In genomic region chr7:149881328-149882263, GRCh38 we compare ENCODE assay signal across 17 cellular contexts. TPM values are rescaled to one million over a fixed set of nuclear protein-coding genes. Genes with fewer than 3 reads are reported as not detected.
DNase-seq lines count a peak whose midpoint lies in the region; ATAC-seq, FAIRE-seq and TF ChIP-seq lines count a peak whose summit lies in the region.
"Had no signal": no experiment of that assay in that cellular context is flagged by ENCODE, and none has a peak within 500 bp of the region (broad histone marks: within the 10 kb centered on the region; RNA-seq: fewer than 3 reads in every experiment).

No MANE protein-coding gene starts in this region.

- no peaks in the 10 kb centered on the region for H3K36me3 ChIP-seq in hepatocyte (replicated peaks; ENCODE audit: insufficient read depth, low read depth)
- H3K36me3 ChIP-seq: transverse colon had no signal

- no peak overlapping the region for H3K4me3 ChIP-seq in hepatocyte
- H3K4me3 ChIP-seq: coronary artery, transverse colon had no signal

- TF ChIP-seq CTCF in hepatocyte (IDR thresholded peaks at IDR 0.05; ENCODE audit: poor library complexity) = no peak
- TF ChIP-seq CTCF in progenitor cell of endocrine pancreas (IDR thresholded peaks at IDR 0.05; ENCODE audit: unreplicated experiment) = no peak

- no peaks in the 10 kb centered on the region for H4K20me1 ChIP-seq in hepatocyte (ENCODE audit: insufficient read depth, poor library complexity, severe bottlenecking)

- H3K9me3 Mint-ChIP-seq in progenitor cell of endocrine pancreas (ENCODE audit: low read depth) = no peaks in the 10 kb centered on the region
- H3K9me3 Mint-ChIP-seq in stimulated activated memory B cell treated with anti-CD40 and anti-IgM and Interleukin-4, amounts not matched to agents 10 μg/mL and 1 μg/mL and 100 μg/mL, for 72 hours = no peaks in the 10 kb centered on the region
- H3K9me3 Mint-ChIP-seq: activated CD4-positive, alpha-beta T cell treated with anti-CD3 and anti-CD28 coated beads, Interleukin-2, amount 10 ng/mL, durations not matched to agents 7 days and 5 days had no signal

- no peaks in the 10 kb centered on the region for H3K9me2 ChIP-seq in hepatocyte (replicated peaks; ENCODE audit: insufficient read depth)

- H3K27me3 ChIP-seq in hepatocyte = no peaks in the 10 kb centered on the region
- H3K27me3 ChIP-seq: transverse colon had no signal

- H3K4me2 ChIP-seq in hepatocyte = no peak overlapping the region

- no peak overlapping the region for H3K4me3 Mint-ChIP-seq in progenitor cell of endocrine pancreas (ENCODE audit: low read depth)
- no peak overlapping the region for H3K4me3 Mint-ChIP-seq in stimulated activated memory B cell treated with anti-CD40 and anti-IgM and Interleukin-4, amounts not matched to agents 10 μg/mL and 1 μg/mL and 100 μg/mL, for 72 hours
- H3K4me3 Mint-ChIP-seq: activated CD4-positive, alpha-beta T cell treated with anti-CD3 and anti-CD28 coated beads, Interleukin-2, amount 10 ng/mL, durations not matched to agents 7 days and 5 days had no signal

- WGBS in hepatocyte (ENCODE audit: low lambda C conversion rate, missing lambda C conversion rate) = 89% methylated on average over 19 of the region's 19 CpGs

- H3K27me3 Mint-ChIP-seq in progenitor cell of endocrine pancreas = no peaks in the 10 kb centered on the region
- no peaks in the 10 kb centered on the region for H3K27me3 Mint-ChIP-seq in stimulated activated memory B cell treated with anti-CD40 and anti-IgM and Interleukin-4, amounts not matched to agents 10 μg/mL and 1 μg/mL and 100 μg/mL, for 72 hours
- H3K27me3 Mint-ChIP-seq: activated CD4-positive, alpha-beta T cell treated with anti-CD3 and anti-CD28 coated beads, Interleukin-2, amount 10 ng/mL, durations not matched to agents 7 days and 5 days had no signal

- no peak overlapping the region for H3K27ac ChIP-seq in hepatocyte

- H3K4me1 Mint-ChIP-seq in progenitor cell of endocrine pancreas (ENCODE audit: low read depth) = peaks cover 25% of the 10 kb centered on the region
- peaks cover 21% of the 10 kb centered on the region for H3K4me1 Mint-ChIP-seq in stimulated activated memory B cell treated with anti-CD40 and anti-IgM and Interleukin-4, amounts not matched to agents 10 μg/mL and 1 μg/mL and 100 μg/mL, for 72 hours

- DNase-seq in GM12891 (ENCODE audit: insufficient read length, low spot score) = peak; percentile 1
- peak; percentile 2 for DNase-seq in RPMI8226
- DNase-seq in hepatocyte (ENCODE audit: low spot score) = peak; percentile 5
- no peak for DNase-seq in progenitor cell of endocrine pancreas (ENCODE audit: low spot score, unreplicated experiment)
- no peak for DNase-seq in NCI-H526 treated with DMSO at 0.1 percent for 48 hours (lab: John Stamatoyannopoulos, UW)
- DNase-seq: activated CD4-positive, alpha-beta T cell treated with anti-CD3 and anti-CD28 coated beads, Interleukin-2, amount 10 ng/mL, durations not matched to agents 7 days and 5 days; activated CD8-positive, alpha-beta memory T cell treated with anti-CD3 and anti-CD28 coated beads, Interleukin-2, amount 50 U/mL, for 4 hours; DND-41; KBM-7; MV-4-11; SW 1271; transverse colon had no signal

- no peaks in the 10 kb centered on the region for H3K79me2 ChIP-seq in hepatocyte

- no peak overlapping the region for H2AFZ ChIP-seq in hepatocyte

- H3K27ac Mint-ChIP-seq in progenitor cell of endocrine pancreas = peak overlapping the region; percentile 84
- H3K27ac Mint-ChIP-seq in stimulated activated memory B cell treated with anti-CD40 and anti-IgM and Interleukin-4, amounts not matched to agents 10 μg/mL and 1 μg/mL and 100 μg/mL, for 72 hours = no peak overlapping the region
- H3K27ac Mint-ChIP-seq: activated CD4-positive, alpha-beta T cell treated with anti-CD3 and anti-CD28 coated beads, Interleukin-2, amount 10 ng/mL, durations not matched to agents 7 days and 5 days had no signal

- H3K36me3 Mint-ChIP-seq in progenitor cell of endocrine pancreas (ENCODE audit: insufficient read depth) = no peaks in the 10 kb centered on the region
- H3K36me3 Mint-ChIP-seq in stimulated activated memory B cell treated with anti-CD40 and anti-IgM and Interleukin-4, amounts not matched to agents 10 μg/mL and 1 μg/mL and 100 μg/mL, for 72 hours = no peaks in the 10 kb centered on the region

- no peak for TF ChIP-seq POLR2A in GM12891 (IDR thresholded peaks at IDR 0.05; ENCODE audit: low read depth, low read length)

- FAIRE-seq in GM12891 (lab: Jason Lieb, UNC) = no peak
- FAIRE-seq: astrocyte, endothelial cell of umbilical vein had no signal

- no peaks in the 10 kb centered on the region for H3K4me1 ChIP-seq in hepatocyte (ENCODE audit: insufficient read depth)

- no peak for ATAC-seq in GM21723 (IDR thresholded peaks at IDR 0.05; ENCODE audit: unreplicated experiment)
- no peak for ATAC-seq in stimulated activated memory B cell treated with anti-CD40 and anti-IgM and Interleukin-4, amounts not matched to agents 10 μg/mL and 1 μg/mL and 100 μg/mL, for 72 hours

- no peaks in the 10 kb centered on the region for H3K9me3 ChIP-seq in hepatocyte (ENCODE audit: low read depth)
- H3K9me3 ChIP-seq: transverse colon had no signal

TF ChIP-seq in GM12891, 5 proteins besides CTCF, POLR2A, EP300 and RAD21:
- no peak for TF ChIP-seq TAF1 (IDR thresholded peaks at IDR 0.05; ENCODE audit: low read depth, low read length)
- no peak for TF ChIP-seq SPI1 (IDR thresholded peaks at IDR 0.05; ENCODE audit: low read depth, low read length)
- no peak for TF ChIP-seq POU2F2 (IDR thresholded peaks at IDR 0.05; ENCODE audit: low read depth, low read length)
- no peak for TF ChIP-seq PAX5 (IDR thresholded peaks at IDR 0.05; ENCODE audit: insufficient read depth, low read length, severe bottlenecking)

RNA-seq across cellular contexts. Expression of gene ATP6V0E2, which starts 7.8 kb away (rescaled TPM):
- 16.8 TPM for polyA plus RNA-seq in GM12891 (2012; ENCODE audit: low read depth, missing spikeins)
- total RNA-seq in hepatocyte (11.6 and 13.6 TPM in 2 replicates), progenitor cell of endocrine pancreas (49.4 and 50.8 TPM in 2 replicates)
- polyA plus RNA-seq in hepatocyte = 25.6 and 28.1 TPM in 2 replicates

RNA-seq across cellular contexts. Expression of gene ZNF862, which starts 43.4 kb away (rescaled TPM):
- 6.3 TPM for polyA plus RNA-seq in GM12891 (2012; ENCODE audit: low read depth, missing spikeins)
- 7.9 and 9.2 TPM in 2 replicates for total RNA-seq in hepatocyte
- 3.0 and 3.5 TPM in 2 replicates for polyA plus RNA-seq in hepatocyte
- 19.5 and 22.8 TPM in 2 replicates for total RNA-seq in progenitor cell of endocrine pancreas

Comparison
In these comparisons a context has a peak if more than half of its experiments do, and no peak if none do; other contexts are left out.
1. DNase-seq: peak in GM12891 (single experiment), RPMI8226 (single experiment) and hepatocyte (single experiment); none in progenitor cell of endocrine pancreas (single experiment) and NCI-H526 treated with DMSO at 0.1 percent for 48 hours (single experiment).